ENCODE assay signal across 1 cellular context in genomic region chr3:9747267-9747666, GRCh38.
TF ChIP-seq lines count a peak whose summit lies in the region.

No MANE protein-coding gene starts in this region.

TF ChIP-seq in GM23338, 12 proteins besides CTCF, POLR2A, EP300 and RAD21 (continued from another document):
- TF ChIP-seq ZNF462 (CRISPR knock-in tag; IDR thresholded peaks at IDR 0.05): no peak
- TF ChIP-seq, protein P1, sequence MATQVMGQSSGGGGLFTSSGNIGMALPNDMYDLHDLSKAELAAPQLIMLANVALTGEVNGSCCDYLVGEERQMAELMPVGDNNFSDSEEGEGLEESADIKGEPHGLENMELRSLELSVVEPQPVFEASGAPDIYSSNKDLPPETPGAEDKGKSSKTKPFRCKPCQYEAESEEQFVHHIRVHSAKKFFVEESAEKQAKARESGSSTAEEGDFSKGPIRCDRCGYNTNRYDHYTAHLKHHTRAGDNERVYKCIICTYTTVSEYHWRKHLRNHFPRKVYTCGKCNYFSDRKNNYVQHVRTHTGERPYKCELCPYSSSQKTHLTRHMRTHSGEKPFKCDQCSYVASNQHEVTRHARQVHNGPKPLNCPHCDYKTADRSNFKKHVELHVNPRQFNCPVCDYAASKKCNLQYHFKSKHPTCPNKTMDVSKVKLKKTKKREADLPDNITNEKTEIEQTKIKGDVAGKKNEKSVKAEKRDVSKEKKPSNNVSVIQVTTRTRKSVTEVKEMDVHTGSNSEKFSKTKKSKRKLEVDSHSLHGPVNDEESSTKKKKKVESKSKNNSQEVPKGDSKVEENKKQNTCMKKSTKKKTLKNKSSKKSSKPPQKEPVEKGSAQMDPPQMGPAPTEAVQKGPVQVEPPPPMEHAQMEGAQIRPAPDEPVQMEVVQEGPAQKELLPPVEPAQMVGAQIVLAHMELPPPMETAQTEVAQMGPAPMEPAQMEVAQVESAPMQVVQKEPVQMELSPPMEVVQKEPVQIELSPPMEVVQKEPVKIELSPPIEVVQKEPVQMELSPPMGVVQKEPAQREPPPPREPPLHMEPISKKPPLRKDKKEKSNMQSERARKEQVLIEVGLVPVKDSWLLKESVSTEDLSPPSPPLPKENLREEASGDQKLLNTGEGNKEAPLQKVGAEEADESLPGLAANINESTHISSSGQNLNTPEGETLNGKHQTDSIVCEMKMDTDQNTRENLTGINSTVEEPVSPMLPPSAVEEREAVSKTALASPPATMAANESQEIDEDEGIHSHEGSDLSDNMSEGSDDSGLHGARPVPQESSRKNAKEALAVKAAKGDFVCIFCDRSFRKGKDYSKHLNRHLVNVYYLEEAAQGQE (IDR thresholded peaks at IDR 0.05; ENCODE audit: unreplicated experiment): no peak
- no peak for TF ChIP-seq EZH2phosphoT487 (IDR thresholded peaks at IDR 0.05; ENCODE audit: unreplicated experiment)
- no peak for TF ChIP-seq CREB1 (CRISPR knock-in tag; IDR thresholded peaks at IDR 0.05; ENCODE audit: low read depth)
- no peak for TF ChIP-seq ZNF114 (CRISPR knock-in tag; IDR thresholded peaks at IDR 0.05)
- TF ChIP-seq EZH2 (IDR thresholded peaks at IDR 0.05; ENCODE audit: low read depth, unreplicated experiment): no peak
- TF ChIP-seq POLR2AphosphoS5 (IDR thresholded peaks at IDR 0.05; ENCODE audit: low read depth): no peak
- no peak for TF ChIP-seq ETS1 (IDR thresholded peaks at IDR 0.05)
- no peak for TF ChIP-seq ZNF331 (CRISPR knock-in tag; IDR thresholded peaks at IDR 0.05; ENCODE audit: low read depth)
- TF ChIP-seq JUNB (IDR thresholded peaks at IDR 0.05; ENCODE audit: unreplicated experiment): no peak
- TF ChIP-seq NANOG (IDR thresholded peaks at IDR 0.05; ENCODE audit: borderline replicate concordance): no peak
TF ChIP-seq in GM23338: peak in this region for 0.
